8 cellular contexts compared by ENCODE assay signal in the genomic region with DNA sequence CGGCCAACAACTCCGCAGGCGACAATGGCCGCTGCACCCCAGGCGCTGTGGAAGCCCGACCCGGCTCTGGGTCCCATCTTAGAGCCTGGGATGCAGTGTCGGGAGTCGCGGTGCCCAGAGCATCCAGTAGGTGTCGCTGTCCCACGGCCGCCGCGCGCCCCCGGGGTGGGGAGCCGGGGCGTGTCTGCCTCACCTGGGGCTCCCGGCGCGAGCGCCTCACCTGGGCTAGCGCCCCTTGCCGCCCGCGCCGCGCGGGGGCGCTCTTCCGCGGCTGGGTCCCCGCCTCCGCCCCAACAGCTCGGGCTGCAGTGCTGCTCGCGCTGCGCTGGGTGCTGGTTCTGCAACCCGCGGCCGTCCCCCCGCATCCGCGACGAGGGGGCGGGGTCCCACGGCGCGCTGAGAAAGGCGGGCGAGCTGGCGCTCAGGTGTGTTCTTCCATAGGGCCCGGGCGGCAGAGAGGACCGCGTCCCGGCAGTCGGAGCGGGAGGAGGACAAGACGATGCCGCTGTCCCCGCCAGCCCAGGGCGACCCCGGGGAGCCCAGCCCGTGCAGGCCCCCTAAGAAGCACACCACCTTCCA. TPM values are rescaled to one million over a fixed set of nuclear protein-coding genes. Genes with fewer than 3 reads are reported as not detected.
DNase-seq lines count a peak whose midpoint lies in the region; ATAC-seq and TF ChIP-seq lines count a peak whose summit lies in the region.

A gene with protein sequence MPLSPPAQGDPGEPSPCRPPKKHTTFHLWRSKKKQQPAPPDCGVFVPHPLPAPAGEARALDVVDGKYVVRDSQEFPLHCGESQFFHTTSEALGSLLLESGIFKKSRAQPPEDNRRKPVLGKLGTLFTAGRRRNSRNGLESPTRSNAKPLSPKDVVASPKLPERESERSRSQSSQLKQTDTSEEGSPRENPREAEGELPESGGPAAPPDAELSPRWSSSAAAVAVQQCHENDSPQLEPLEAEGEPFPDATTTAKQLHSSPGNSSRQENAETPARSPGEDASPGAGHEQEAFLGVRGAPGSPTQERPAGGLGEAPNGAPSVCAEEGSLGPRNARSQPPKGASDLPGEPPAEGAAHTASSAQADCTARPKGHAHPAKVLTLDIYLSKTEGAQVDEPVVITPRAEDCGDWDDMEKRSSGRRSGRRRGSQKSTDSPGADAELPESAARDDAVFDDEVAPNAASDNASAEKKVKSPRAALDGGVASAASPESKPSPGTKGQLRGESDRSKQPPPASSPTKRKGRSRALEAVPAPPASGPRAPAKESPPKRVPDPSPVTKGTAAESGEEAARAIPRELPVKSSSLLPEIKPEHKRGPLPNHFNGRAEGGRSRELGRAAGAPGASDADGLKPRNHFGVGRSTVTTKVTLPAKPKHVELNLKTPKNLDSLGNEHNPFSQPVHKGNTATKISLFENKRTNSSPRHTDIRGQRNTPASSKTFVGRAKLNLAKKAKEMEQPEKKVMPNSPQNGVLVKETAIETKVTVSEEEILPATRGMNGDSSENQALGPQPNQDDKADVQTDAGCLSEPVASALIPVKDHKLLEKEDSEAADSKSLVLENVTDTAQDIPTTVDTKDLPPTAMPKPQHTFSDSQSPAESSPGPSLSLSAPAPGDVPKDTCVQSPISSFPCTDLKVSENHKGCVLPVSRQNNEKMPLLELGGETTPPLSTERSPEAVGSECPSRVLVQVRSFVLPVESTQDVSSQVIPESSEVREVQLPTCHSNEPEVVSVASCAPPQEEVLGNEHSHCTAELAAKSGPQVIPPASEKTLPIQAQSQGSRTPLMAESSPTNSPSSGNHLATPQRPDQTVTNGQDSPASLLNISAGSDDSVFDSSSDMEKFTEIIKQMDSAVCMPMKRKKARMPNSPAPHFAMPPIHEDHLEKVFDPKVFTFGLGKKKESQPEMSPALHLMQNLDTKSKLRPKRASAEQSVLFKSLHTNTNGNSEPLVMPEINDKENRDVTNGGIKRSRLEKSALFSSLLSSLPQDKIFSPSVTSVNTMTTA (N-terminal part only) (plus strand): TSS at position 308 of the 579 bp plus-strand sequence. CDS start 192 bp downstream, at position 500.

- H3K4me3 ChIP-seq in OCI-LY1 (ENCODE audit: low read depth, low read length, poor library complexity, severe bottlenecking): peak within 1 kb of the TSS; percentile 50
- peak within 1 kb of the TSS; percentile 37 to 47 (median 38) for H3K4me3 ChIP-seq in fibroblast of lung (replicated peaks in 1 of 4; ENCODE audit: control extremely low read depth in 1 of 4, insufficient read depth in 1 of 4, low read depth in 3 of 4, low read length in 4 of 4)
- H3K4me3 ChIP-seq in subcutaneous abdominal adipose tissue (ENCODE audit: low read depth in 1 of 5, low read length in 5 of 5): peak within 1 kb of the TSS; percentile 2 to 65 (median 50)

- no peaks in the 10 kb centered on the region for H3K36me3 Mint-ChIP-seq in nephron progenitor cell (ENCODE audit: low read depth)

- peaks cover 13% of the 10 kb centered on the region for H3K4me1 Mint-ChIP-seq in nephron progenitor cell

- H3K27me3 Mint-ChIP-seq in nephron progenitor cell (ENCODE audit: low read depth, poor library complexity): peaks cover 51% of the 10 kb centered on the region

- H3K36me3 ChIP-seq in OCI-LY1 (ENCODE audit: insufficient read depth, low read length) (no peaks in the 10 kb centered on the region), fibroblast of lung (ENCODE audit: control insufficient read depth, insufficient read depth, low read length) (no peaks in the 10 kb centered on the region), subcutaneous abdominal adipose tissue (ENCODE audit: control insufficient read depth in 5 of 5, insufficient read depth in 5 of 5, low read length in 5 of 5) (no peaks in the 10 kb centered on the region)

- peak; percentile 81 for ATAC-seq in HG03432 (IDR thresholded peaks at IDR 0.05; ENCODE audit: unreplicated experiment)

- DNase-seq in NCI-H82 (lab: John Stamatoyannopoulos, UW): peak; percentile 79
- no peak for DNase-seq in NCI-H82 treated with DMSO at 0.1 percent for 48 hours (lab: John Stamatoyannopoulos, UW; ENCODE audit: unreplicated experiment)
- DNase-seq in activated T-cell treated with anti-CD3 and anti-CD28 coated beads, Interleukin-2, amount 50 U/mL, for 48 hours: peak; percentile 86 to 88
- peak in 1 of 2 donors; percentile 13 for DNase-seq in fibroblast of lung (ENCODE audit: low read depth in 2 of 2)
- peak; percentile 87 for DNase-seq in nephron progenitor cell

- H2AFZ ChIP-seq in OCI-LY1 (ENCODE audit: low read length) (no peak within 1 kb of the TSS), fibroblast of lung (ENCODE audit: low read length) (peak within 1 kb of the TSS; percentile 35)

- H3K27ac ChIP-seq in OCI-LY1 (ENCODE audit: low read depth, low read length, poor library complexity, severe bottlenecking) (no peak within 1 kb of the TSS), fibroblast of lung (ENCODE audit: insufficient read depth, low read length) (no peak within 1 kb of the TSS), subcutaneous abdominal adipose tissue (ENCODE audit: low read depth, low read length) (no peak within 1 kb of the TSS)

- H3K9me2 ChIP-seq in OCI-LY1 (ENCODE audit: low read depth, low read length): no peaks in the 10 kb centered on the region

- H3K4me1 ChIP-seq in OCI-LY1 (ENCODE audit: insufficient read depth, low read length, severe bottlenecking) (peaks cover 18% of the 10 kb centered on the region), fibroblast of lung (ENCODE audit: control insufficient read depth, extremely low read depth, insufficient read depth, low read length) (no peaks in the 10 kb centered on the region), subcutaneous abdominal adipose tissue (ENCODE audit: control insufficient read depth in 5 of 5, insufficient read depth in 5 of 5, low read length in 5 of 5) (peaks cover 0 to 14% (median 12%) of the 10 kb centered on the region in 5 donors)

- no peaks in the 10 kb centered on the region for H3K79me2 ChIP-seq in OCI-LY1 (ENCODE audit: insufficient read depth, low read length)
- H3K79me2 ChIP-seq in fibroblast of lung (ENCODE audit: control insufficient read depth, insufficient read depth, low read length): no peaks in the 10 kb centered on the region

- H3K9ac ChIP-seq in OCI-LY1 (ENCODE audit: low read length) (no peak within 1 kb of the TSS), fibroblast of lung (ENCODE audit: insufficient read depth, low read length) (no peak within 1 kb of the TSS), subcutaneous abdominal adipose tissue (ENCODE audit: low read length in 5 of 5) (peak within 1 kb of the TSS in 1 of 5 donors; percentile 30)

- H3K27ac Mint-ChIP-seq in nephron progenitor cell: no peak within 1 kb of the TSS

- peak within 1 kb of the TSS; percentile 85 for H3K4me3 Mint-ChIP-seq in nephron progenitor cell

- no peaks in the 10 kb centered on the region for H3F3A ChIP-seq in OCI-LY1 (ENCODE audit: insufficient read depth, low read length)

- TF ChIP-seq CTCF in OCI-LY1 (IDR thresholded peaks at IDR 0.05; ENCODE audit: low read length) (peak; percentile 81), fibroblast of lung (conservative IDR thresholded peaks at IDR 0.05 in 1 of 2, IDR thresholded peaks at IDR 0.05 in 1 of 2; ENCODE audit: low read depth in 1 of 2, low read length in 2 of 2) (peak; percentile 60 to 67), nephron progenitor cell (IDR thresholded peaks at IDR 0.05) (peak; percentile 94)

- H3K4me2 ChIP-seq in OCI-LY1 (ENCODE audit: low read length) (peak within 1 kb of the TSS; percentile 69), fibroblast of lung (ENCODE audit: extremely low read depth, insufficient read depth, low read length) (peak within 1 kb of the TSS; percentile 85)

- H3K9me3 ChIP-seq in OCI-LY1 (ENCODE audit: low read length) (no peaks in the 10 kb centered on the region), fibroblast of lung (ENCODE audit: control insufficient read depth, insufficient read depth, low read depth, low read length) (no peaks in the 10 kb centered on the region), subcutaneous abdominal adipose tissue (ENCODE audit: control insufficient read depth in 5 of 5, low read length in 5 of 5) (no peaks in the 10 kb centered on the region)

- H4K20me1 ChIP-seq in OCI-LY1 (ENCODE audit: insufficient read depth, low read length) (no peaks in the 10 kb centered on the region), fibroblast of lung (ENCODE audit: control insufficient read depth, extremely low read depth, insufficient read depth, low read length) (no peaks in the 10 kb centered on the region)

- H3K27me3 ChIP-seq in OCI-LY1 (ENCODE audit: insufficient read depth, low read length) (no peaks in the 10 kb centered on the region), fibroblast of lung (ENCODE audit: control insufficient read depth, insufficient read depth, low read length) (peaks cover 23% of the 10 kb centered on the region), subcutaneous abdominal adipose tissue (ENCODE audit: control insufficient read depth in 5 of 5, insufficient read depth in 4 of 5, low read length in 5 of 5) (peaks cover 17 to 36% (median 30%) of the 10 kb centered on the region in 5 donors)

- H3K9me3 Mint-ChIP-seq in nephron progenitor cell: no peaks in the 10 kb centered on the region

RNA-seq across cellular contexts. Expression of the gene that starts here (rescaled TPM):
- 2.1 and 10.1 TPM in 2 replicates for total RNA-seq in fibroblast of lung
- 4.3 and 6.3 TPM in 2 replicates for polyA plus RNA-seq in fibroblast of lung
- 4.4 and 5.4 TPM in 2 replicates for polyA plus RNA-seq in fibroblast of lung (2012)
- polyA minus RNA-seq in fibroblast of lung (ENCODE audit: low replicate concordance): 2.7 and 3.4 TPM in 2 replicates
